8 cellular contexts compared by ENCODE assay signal in genomic region chr22:37545703-37546435, GRCh38. TPM values are rescaled to one million over a fixed set of nuclear protein-coding genes. Genes with fewer than 3 reads are reported as not detected.
A peak's percentile ranks its signal among the peaks of the same experiment; 100 is the strongest.
DNase-seq lines count a peak whose midpoint lies in the region; ATAC-seq, FAIRE-seq and TF ChIP-seq lines count a peak whose summit lies in the region.

No MANE protein-coding gene starts in this region.

- intact Hi-C loops in HCT116 (cut with micrococcal nuclease), result loop anchor here (1.0 kb wide), 1 partner anchor 21 kb away; no protein-coding TSS in a partner anchor
- intact Hi-C loops in MCF 10A (cut with micrococcal nuclease), result loop anchor here (1.0 kb wide), 2 partner anchors 21 to 46 kb away; no protein-coding TSS in a partner anchor

- TSS peak; percentile 84 for BruUV-seq in HCT116 (replicated peaks; lab: Mats Ljungman, UMichigan)
- no TSS peak for BruUV-seq in MCF 10A (replicated peaks; lab: Mats Ljungman, UMichigan)

- peaks cover 24% of the 10 kb centered on the region for H3K4me1 Mint-ChIP-seq in MCF 10A (ENCODE audit: insufficient read depth, unreplicated experiment)

- H2AFZ ChIP-seq in HCT116 (ENCODE audit: low read depth, low read length, poor library complexity, severe bottlenecking), result peak overlapping the region; percentile 39

- H3K4me3 ChIP-seq in HCT116 (replicated peaks in 1 of 2; ENCODE audit: low read depth in 1 of 2, low read length in 2 of 2), result peak overlapping the region; percentile 46 to 59

- peak overlapping the region; percentile 78 for H3K27ac Mint-ChIP-seq in MCF 10A (ENCODE audit: low read depth, unreplicated experiment)

- ATAC-seq in HCT116 (peak; percentile 82), HG02678 (IDR thresholded peaks at IDR 0.05; ENCODE audit: unreplicated experiment) (no peak)

- TF ChIP-seq RAD21 in HCT116 (IDR thresholded peaks at IDR 0.05; ENCODE audit: low read depth), result no peak

- H3K79me2 ChIP-seq in HCT116 (ENCODE audit: insufficient read depth, low read length), result no peaks in the 10 kb centered on the region

- H3K27me3 Mint-ChIP-seq in MCF 10A (ENCODE audit: insufficient read depth, unreplicated experiment), result no peaks in the 10 kb centered on the region

- H3K27ac ChIP-seq in HCT116 (ENCODE audit: low read depth, low read length), result peak overlapping the region; percentile 78

- RAD21 ChIA-PET in HCT116 (lab: Charles Lee; ENCODE audit: low non-redundant PET in 1 of 2, low total read pairs in 2 of 2, uncharacterized antibody in 2 of 2, unreplicated experiment in 2 of 2), result interaction anchor here (0.9 to 3.5 kb wide), 6 partner anchors 11 to 61 kb away, joined by 3 to 17 read pairs (median 3); no protein-coding TSS in a partner anchor

- no peaks in the 10 kb centered on the region for H4K20me1 ChIP-seq in HCT116 (ENCODE audit: insufficient read depth)

- POLR2A ChIA-PET in HCT116 (lab: Charles Lee), result interaction anchor here (0.7 to 3.7 kb wide), 7 partner anchors 9 to 62 kb away, joined by 3 to 21 read pairs (median 6); no protein-coding TSS in a partner anchor
- POLR2A ChIA-PET in MCF 10A (lab: Yijun Ruan, JAX), result interaction anchor here (0.9 to 10.8 kb wide), 3 partner anchors 11 to 47 kb away, joined by 3 to 194 read pairs (median 8); partner anchors contain the start of gene CDC42EP1

- TF ChIP-seq CTCF in HCT116 (IDR thresholded peaks at IDR 0.05 in 2 of 3, conservative IDR thresholded peaks at IDR 0.05 in 1 of 3; ENCODE audit: borderline replicate concordance in 1 of 3, insufficient read depth in 1 of 3, low read depth in 2 of 3, low read length in 2 of 3) (no peak), MCF 10A (IDR thresholded peaks at IDR 0.05; ENCODE audit: unreplicated experiment) (no peak)

- H3K9ac ChIP-seq in HCT116 (ENCODE audit: low read length), result peak overlapping the region; percentile 67

- peaks cover 37 to 62% of the 10 kb centered on the region in 2 experiments for H3K4me1 ChIP-seq in HCT116 (ENCODE audit: control insufficient read depth in 1 of 2, insufficient read depth in 2 of 2, low read length in 2 of 2)

- H3K27me3 ChIP-seq in HCT116 (ENCODE audit: insufficient read depth, low read length), result no peaks in the 10 kb centered on the region

- CTCF ChIA-PET in HCT116 (lab: Charles Lee) (interaction anchor here (1.1 to 14.9 kb wide), 9 partner anchors 13 to 135 kb away, joined by 3 to 238 read pairs (median 4); partner anchors contain the start of genes CDC42EP1 and GGA1), MCF 10A (lab: Yijun Ruan, JAX) (interaction anchor here (0.6 to 16.7 kb wide), 7 partner anchors 18 to 1153 kb away, joined by 3 to 667 read pairs (median 4); partner anchors contain the start of gene CDC42EP1)

- no peaks in the 10 kb centered on the region for H3K9me2 ChIP-seq in HCT116 (ENCODE audit: insufficient read depth)

- no peaks in the 10 kb centered on the region for H3K36me3 ChIP-seq in HCT116 (ENCODE audit: control insufficient read depth in 1 of 2, insufficient read depth in 2 of 2, low read length in 2 of 2)

- peak overlapping the region; percentile 50 for H3K4me3 Mint-ChIP-seq in MCF 10A (ENCODE audit: unreplicated experiment)

- H3K9me3 ChIP-seq in HCT116 (ENCODE audit: control insufficient read depth in 1 of 2, insufficient read depth in 1 of 2, low read depth in 1 of 2, low read length in 2 of 2), result no peaks in the 10 kb centered on the region

- peaks cover 6% of the 10 kb centered on the region for H3K36me3 Mint-ChIP-seq in MCF 10A (ENCODE audit: insufficient read depth, unreplicated experiment)

- H3K9me3 Mint-ChIP-seq in MCF 10A (ENCODE audit: unreplicated experiment), result no peaks in the 10 kb centered on the region

- FAIRE-seq in GM12891 (lab: Jason Lieb, UNC), result no peak

- TF ChIP-seq POLR2A in HCT116 (IDR thresholded peaks at IDR 0.05; ENCODE audit: borderline replicate concordance, extremely low read depth, insufficient read depth, insufficient read length) (no peak), GM12891 (IDR thresholded peaks at IDR 0.05; ENCODE audit: low read depth, low read length) (no peak)

- peak overlapping the region; percentile 93 for H3K4me2 ChIP-seq in HCT116 (ENCODE audit: low read length)

- DNase-seq in HCT116 (ENCODE audit: low read depth, low spot score) (no peak), MCF 10A (ENCODE audit: unreplicated experiment) (peak; percentile 97), iPS-NIHi7 (ENCODE audit: extremely low spot score) (peak; percentile 91), smooth muscle cell of the brain vasculature (ENCODE audit: low read depth, low spot score) (peak; percentile 98), GM12891 (ENCODE audit: insufficient read length, low spot score) (no peak), GOT3 (lab: John Stamatoyannopoulos, UW) (no peak)
- DNase-seq in activated CD4-positive, CD25-positive, alpha-beta regulatory T cell treated with anti-CD3 and anti-CD28 coated beads, Interleukin-2, amount 50 U/mL, for 72 hours, result no peak

TF ChIP-seq in HCT116, 20 proteins besides CTCF, POLR2A, EP300 and RAD21:
- TF ChIP-seq POLR2AphosphoS5 (IDR thresholded peaks at IDR 0.05; ENCODE audit: low read depth, low read length), result peak; percentile 69
- TF ChIP-seq EGR1 (IDR thresholded peaks at IDR 0.05; ENCODE audit: low read depth), result no peak
- no peak for TF ChIP-seq FOSL1 (IDR thresholded peaks at IDR 0.05; ENCODE audit: low read depth)
- TF ChIP-seq EZH2 (IDR thresholded peaks at IDR 0.05), result no peak
- TF ChIP-seq SRF (IDR thresholded peaks at IDR 0.05; ENCODE audit: low read depth), result no peak
- TF ChIP-seq ZFX (IDR thresholded peaks at IDR 0.05), result 0 out of 2 replicates have a peak, but pooled peaks have one; percentile 23

TF ChIP-seq in GM12891, 5 proteins besides CTCF, POLR2A, EP300 and RAD21:
- TF ChIP-seq POU2F2 (IDR thresholded peaks at IDR 0.05; ENCODE audit: low read depth, low read length) (no peak), PAX5 (IDR thresholded peaks at IDR 0.05; ENCODE audit: insufficient read depth, low read length, severe bottlenecking) (no peak), SPI1 (IDR thresholded peaks at IDR 0.05; ENCODE audit: low read depth, low read length) (no peak), POLR2AphosphoS5 (IDR thresholded peaks at IDR 0.05; ENCODE audit: low read depth, low read length) (no peak), TAF1 (IDR thresholded peaks at IDR 0.05; ENCODE audit: low read depth, low read length) (no peak)

RNA-seq across cellular contexts. Expression of gene CDC42EP1, which starts 14.4 kb away (rescaled TPM):
- total RNA-seq in HCT116 (2021; ENCODE audit: unreplicated experiment) (160 TPM), MCF 10A (2022) (86.0 and 148 TPM in 2 replicates)
- polyA plus RNA-seq in HCT116 (2012), result 184 and 199 TPM in 2 replicates
- not detected for polyA plus RNA-seq in GM12891 (2012; ENCODE audit: low read depth, missing spikeins)

RNA-seq across cellular contexts. Expression of gene CARD10, which starts 26.7 kb away (rescaled TPM):
- total RNA-seq in HCT116 (2021; ENCODE audit: unreplicated experiment), result 32.0 TPM
- polyA plus RNA-seq in HCT116 (2012), result 22.8 and 27.4 TPM in 2 replicates
- 20.6 and 22.7 TPM in 2 replicates for total RNA-seq in MCF 10A (2022)
- polyA plus RNA-seq in GM12891 (2012; ENCODE audit: low read depth, missing spikeins), result not detected

RNA-seq across cellular contexts. Expression of gene LGALS2, which starts 34.0 kb away (rescaled TPM):
- total RNA-seq in HCT116 (2021; ENCODE audit: unreplicated experiment) (not detected), MCF 10A (2022) (not detected in 2 replicates)
- 0.61 TPM in 1 of 2 replicates, not detected in the other for polyA plus RNA-seq in HCT116 (2012)
- 1.1 TPM for polyA plus RNA-seq in GM12891 (2012; ENCODE audit: low read depth, missing spikeins)

RNA-seq across cellular contexts. Expression of gene MFNG, which starts 59.7 kb away (rescaled TPM):
- total RNA-seq in HCT116 (2021; ENCODE audit: unreplicated experiment) (4.5 TPM), MCF 10A (2022) (0.56 and 1.2 TPM in 2 replicates)
- polyA plus RNA-seq in HCT116 (2012), result 3.3 and 3.4 TPM in 2 replicates
- 43.4 TPM for polyA plus RNA-seq in GM12891 (2012; ENCODE audit: low read depth, missing spikeins)

Comparison
In these comparisons a context has a peak if more than half of its experiments do, and no peak if none do; other contexts are left out.
1. DNase-seq: peak in MCF 10A (single experiment), iPS-NIHi7 (single experiment) and smooth muscle cell of the brain vasculature (single experiment); none in HCT116 (single experiment), activated CD4-positive, CD25-positive, alpha-beta regulatory T cell treated with anti-CD3 and anti-CD28 coated beads, Interleukin-2, amount 50 U/mL, for 72 hours (single experiment), GM12891 (single experiment) and GOT3 (single experiment).